Comparison of ENCODE assay signal across 14 cellular contexts in the genomic region with DNA sequence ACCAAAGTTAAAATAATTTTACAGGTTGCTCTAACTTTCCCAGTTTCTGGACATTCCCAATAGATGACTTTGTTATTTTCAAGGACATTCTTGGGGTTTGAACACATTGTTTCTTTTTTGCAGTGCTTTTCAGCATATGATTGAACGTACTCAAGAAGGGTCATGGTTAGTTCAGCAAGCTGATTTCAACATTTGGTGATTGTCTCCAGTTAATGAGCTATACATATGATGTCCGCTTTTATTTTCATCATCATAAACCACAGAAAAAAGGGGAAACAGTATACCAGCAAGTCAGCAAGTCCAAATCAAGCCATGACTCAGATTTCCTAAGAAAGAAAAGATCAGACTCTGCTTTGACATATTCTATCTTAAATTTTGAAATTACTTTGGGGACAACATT.
A peak's percentile ranks its signal among the peaks of the same experiment; 100 is the strongest.
DNase-seq lines count a peak whose midpoint lies in the region; ATAC-seq and TF ChIP-seq lines count a peak whose summit lies in the region.
"Had no signal": no experiment of that assay in that cellular context is flagged by ENCODE, and none has a peak within 500 bp of the region (broad histone marks: within the 10 kb centered on the region; RNA-seq: fewer than 3 reads in every experiment).

No MANE protein-coding gene starts in this region.

- H3K4me3 Mint-ChIP-seq in activated B cell treated with CpG ODN at 0.5 μM for 24 hours, result peak overlapping the region; percentile 54
- H3K4me3 Mint-ChIP-seq in CD4-positive, alpha-beta T cell, result no peak overlapping the region
- H3K4me3 Mint-ChIP-seq: brain, neural crest cell had no signal

- WGBS in heart left ventricle, 4 donors, result 46 to 62% (median 57%) methylated on average over 2 of the region's 2 CpGs

- CTCF ChIA-PET in activated B cell treated with CpG ODN at 0.5 μM for 24 hours (lab: Charles Lee), result interaction anchor here (0.7 to 1.1 kb wide), 2 partner anchors 18 to 34 kb away, joined by 3 to 6 read pairs; no protein-coding TSS in a partner anchor
- CTCF ChIA-PET in CD4-positive, alpha-beta T cell (lab: Charles Lee), result no interaction called here

- H3K4me3 ChIP-seq in left ventricle myocardium inferior (no peak overlapping the region), heart left ventricle (no peak overlapping the region), thoracic aorta (peak overlapping the region; percentile 28)
- H3K4me3 ChIP-seq: uterus had no signal

- no peak for DNase-seq in Right ventricle myocardium superior
- DNase-seq in left ventricle myocardium inferior, result no peak
- no peak for DNase-seq in activated B cell treated with CpG ODN at 0.5 μM for 24 hours
- DNase-seq in heart left ventricle, result no peak
- DNase-seq in thoracic aorta (ENCODE audit: low spot score), result no peak
- DNase-seq in ureter (ENCODE audit: low spot score), result no peak
- DNase-seq in CD4-positive, alpha-beta T cell, result no peak
- no peak for DNase-seq in AG08395 (ENCODE audit: low spot score)
- DNase-seq: ACHN, NCI-H1436 treated with DMSO at 0.1 percent for 48 hours, RPMI8226, uterus had no signal

- H3K9me3 Mint-ChIP-seq in activated B cell treated with CpG ODN at 0.5 μM for 24 hours, result no peaks in the 10 kb centered on the region
- H3K9me3 Mint-ChIP-seq in CD4-positive, alpha-beta T cell, result peaks cover 14% of the 10 kb centered on the region

- H3K36me3 Mint-ChIP-seq in activated B cell treated with CpG ODN at 0.5 μM for 24 hours (ENCODE audit: low read depth), result no peaks in the 10 kb centered on the region
- no peaks in the 10 kb centered on the region for H3K36me3 Mint-ChIP-seq in CD4-positive, alpha-beta T cell (ENCODE audit: low read depth)

- intact Hi-C loops in Right ventricle myocardium superior (cut with DNase I), result no loop called here
- intact Hi-C loops in left ventricle myocardium inferior (cut with micrococcal nuclease), result no loop called here
- intact Hi-C loops in activated B cell treated with CpG ODN at 0.5 μM for 24 hours (cut with micrococcal nuclease), result loop anchor here (1.0 to 5.0 kb wide), 2 partner anchors 34 to 67 kb away; no protein-coding TSS in a partner anchor
- intact Hi-C loops in heart left ventricle (cut with DNase I), result no loop called here
- intact Hi-C loops in CD4-positive, alpha-beta T cell (cut with DNase I, micrococcal nuclease), result no loop called here

- no peaks in the 10 kb centered on the region for H3K27me3 Mint-ChIP-seq in activated B cell treated with CpG ODN at 0.5 μM for 24 hours
- no peaks in the 10 kb centered on the region for H3K27me3 Mint-ChIP-seq in CD4-positive, alpha-beta T cell
- H3K27me3 Mint-ChIP-seq: brain had no signal

- POLR2A ChIA-PET in activated B cell treated with CpG ODN at 0.5 μM for 24 hours (lab: Charles Lee), result interaction anchor here (1.2 to 1.9 kb wide), 2 partner anchors 34 to 186 kb away, joined by 13 to 14 read pairs; no protein-coding TSS in a partner anchor
- POLR2A ChIA-PET in CD4-positive, alpha-beta T cell (lab: Charles Lee), result interaction anchor here (0.7 kb wide), 1 partner anchor 9 kb away, joined by 4 read pairs; no protein-coding TSS in a partner anchor

- peak; percentile 34 for ATAC-seq in Right ventricle myocardium superior (ENCODE audit: poor library complexity)
- peak; percentile 47 for ATAC-seq in activated B cell treated with CpG ODN at 0.5 μM for 24 hours (ENCODE audit: low read depth)
- ATAC-seq in heart left ventricle, result peak in 3 of 4 donors; percentile 53 to 78 (median 63)
- ATAC-seq in thoracic aorta (ENCODE audit: insufficient number of reproducible peaks, low FRiP score, low read depth), result no peak
- ATAC-seq in CD4-positive, alpha-beta T cell (ENCODE audit: poor library complexity), result no peak

- H3K9me3 ChIP-seq in left ventricle myocardium inferior (replicated peaks), result peaks cover 7% of the 10 kb centered on the region
- H3K9me3 ChIP-seq in heart left ventricle, result peaks cover 0 to 11% (median 0%) of the 10 kb centered on the region in 12 donors
- H3K9me3 ChIP-seq in thoracic aorta, result no peaks in the 10 kb centered on the region
- H3K9me3 ChIP-seq in CD4-positive, alpha-beta T cell (ENCODE audit: control insufficient read depth, low read length), result no peaks in the 10 kb centered on the region
- H3K9me3 ChIP-seq: uterus had no signal

- peaks cover 7% of the 10 kb centered on the region for H3K36me3 ChIP-seq in left ventricle myocardium inferior
- no peaks in the 10 kb centered on the region for H3K36me3 ChIP-seq in heart left ventricle
- no peaks in the 10 kb centered on the region for H3K36me3 ChIP-seq in thoracic aorta
- H3K36me3 ChIP-seq: uterus had no signal

- no peak for TF ChIP-seq CTCF in left ventricle myocardium inferior (IDR thresholded peaks at IDR 0.05; ENCODE audit: borderline replicate concordance)
- TF ChIP-seq CTCF in activated B cell treated with CpG ODN at 0.5 μM for 24 hours (IDR thresholded peaks at IDR 0.05), result no peak
- no peak for TF ChIP-seq CTCF in heart left ventricle (IDR thresholded peaks at IDR 0.05)
- TF ChIP-seq CTCF in thoracic aorta (IDR thresholded peaks at IDR 0.05), result no peak
- no peak for TF ChIP-seq CTCF in CD4-positive, alpha-beta T cell (IDR thresholded peaks at IDR 0.05)

- peaks cover 7% of the 10 kb centered on the region for H3K4me1 ChIP-seq in left ventricle myocardium inferior
- peaks cover 0 to 7% (median 0%) of the 10 kb centered on the region in 12 donors for H3K4me1 ChIP-seq in heart left ventricle
- H3K4me1 ChIP-seq in thoracic aorta (ENCODE audit: control insufficient read depth in 1 of 2, low read depth in 2 of 2), result no peaks in the 10 kb centered on the region
- H3K4me1 ChIP-seq: uterus had no signal

- peaks cover 19% of the 10 kb centered on the region for H3K4me1 Mint-ChIP-seq in activated B cell treated with CpG ODN at 0.5 μM for 24 hours
- peaks cover 9% of the 10 kb centered on the region for H3K4me1 Mint-ChIP-seq in CD4-positive, alpha-beta T cell (ENCODE audit: low read depth)
- H3K4me1 Mint-ChIP-seq: brain had no signal

- no peak for TF ChIP-seq POLR2A in heart left ventricle (IDR thresholded peaks at IDR 0.05)

- H3K27me3 ChIP-seq in left ventricle myocardium inferior (ENCODE audit: low read depth) (no peaks in the 10 kb centered on the region), heart left ventricle (no peaks in the 10 kb centered on the region), thoracic aorta (replicated peaks; ENCODE audit: insufficient read depth) (no peaks in the 10 kb centered on the region)
- H3K27me3 ChIP-seq in CD4-positive, alpha-beta T cell (ENCODE audit: control insufficient read depth, insufficient read depth, low read length), result no peaks in the 10 kb centered on the region
- H3K27me3 ChIP-seq: uterus had no signal

- no peak overlapping the region for H3K27ac Mint-ChIP-seq in activated B cell treated with CpG ODN at 0.5 μM for 24 hours
- no peak overlapping the region for H3K27ac Mint-ChIP-seq in CD4-positive, alpha-beta T cell
- H3K27ac Mint-ChIP-seq: brain had no signal

- H3K27ac ChIP-seq in left ventricle myocardium inferior (replicated peaks) (no peak overlapping the region), heart left ventricle (peak overlapping the region in 1 of 12 donors; percentile 63), thoracic aorta (peak overlapping the region in 1 of 2 donors; percentile 17)
- no peak overlapping the region for H3K27ac ChIP-seq in CD4-positive, alpha-beta T cell (ENCODE audit: low read depth, low read length)
- H3K27ac ChIP-seq: uterus had no signal

Comparison
In these comparisons a context has a peak if more than half of its experiments do, and no peak if none do; other contexts are left out.
1. ATAC-seq: peak in Right ventricle myocardium superior (single experiment), activated B cell treated with CpG ODN at 0.5 μM for 24 hours (single experiment) and heart left ventricle (3 of 4); none in thoracic aorta (single experiment) and CD4-positive, alpha-beta T cell (single experiment).